1 cellular context compared by ENCODE assay signal in the genomic region with DNA sequence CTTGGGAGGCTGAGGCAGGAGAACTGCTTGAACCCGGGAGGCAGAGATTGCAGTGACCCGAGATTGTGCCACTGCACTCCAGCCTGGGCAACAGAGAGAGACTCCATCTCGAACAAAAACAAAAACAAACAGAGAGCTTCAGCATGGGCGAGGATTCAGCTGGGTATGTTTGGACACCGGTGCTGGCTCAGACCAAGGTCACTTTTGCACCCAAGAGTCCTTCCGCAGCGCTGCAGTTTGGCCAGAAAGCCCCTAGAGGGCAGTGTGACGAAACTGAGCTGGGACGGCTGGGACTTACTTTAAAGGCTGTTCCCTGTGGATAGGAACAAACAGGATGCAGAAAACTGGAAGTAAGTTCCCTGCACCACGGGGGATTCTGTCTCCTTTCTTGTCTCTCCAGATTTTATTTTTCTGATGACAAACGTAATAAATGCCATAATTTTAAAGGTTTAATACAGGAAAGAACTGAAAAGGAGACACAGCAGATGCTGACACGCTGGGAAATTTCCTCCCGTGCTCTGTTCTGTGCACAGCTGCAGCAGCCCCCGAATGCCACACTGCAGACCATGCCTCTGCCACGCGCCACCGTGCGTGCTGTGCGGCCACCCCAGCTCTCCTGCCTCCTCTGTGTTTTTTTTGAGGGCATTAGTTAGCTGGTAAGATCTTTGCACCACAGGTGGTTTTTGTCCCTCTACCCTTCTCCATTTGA.
TF ChIP-seq lines count a peak whose summit lies in the region.

No MANE protein-coding gene starts in this region.

TF ChIP-seq in HepG2, 621 proteins besides CTCF, POLR2A, EP300 and RAD21 (continued from another document and continues in another):
- TF ChIP-seq ARNTL (CRISPR knock-in tag; IDR thresholded peaks at IDR 0.05) (no peak; the same call in 1 of the 2 replicates), GATAD2A (CRISPR knock-in tag; IDR thresholded peaks at IDR 0.05) (peak; percentile 75), SOX6 (IDR thresholded peaks at IDR 0.05) (no peak), SOX6 (CRISPR knock-in tag; IDR thresholded peaks at IDR 0.05) (peak; percentile 68; the same call in 1 of the 2 replicates), HOXA5 (CRISPR knock-in tag; IDR thresholded peaks at IDR 0.05) (peak; percentile 52; the same call in 1 of the 2 replicates), ZNF549 (CRISPR knock-in tag; IDR thresholded peaks at IDR 0.05) (no peak), SIN3A (IDR thresholded peaks at IDR 0.05; ENCODE audit: borderline replicate concordance, low read depth, low read length) (no peak), KLF16 (CRISPR knock-in tag; IDR thresholded peaks at IDR 0.05) (peak in 1 of 2 experiments; percentile 65; a peak in 1 of 4 replicates), SIX4 (CRISPR knock-in tag; IDR thresholded peaks at IDR 0.05) (no peak), SOX13 (IDR thresholded peaks at IDR 0.05) (no peak), SOX13 (CRISPR knock-in tag; conservative IDR thresholded peaks at IDR 0.05 in 1 of 2, IDR thresholded peaks at IDR 0.05 in 1 of 2) (peak in 1 of 2 experiments; percentile 46; a peak in 1 of 4 replicates), SOX5 (CRISPR knock-in tag; IDR thresholded peaks at IDR 0.05; ENCODE audit: borderline replicate concordance) (peak; percentile 70; the same call in 1 of the 2 replicates), ZNF121 (CRISPR knock-in tag; IDR thresholded peaks at IDR 0.05) (peak; percentile 99), FOXC1 (CRISPR knock-in tag; IDR thresholded peaks at IDR 0.05; ENCODE audit: borderline replicate concordance) (peak; percentile 84; the same call in 1 of the 2 replicates), CENPT (CRISPR knock-in tag; IDR thresholded peaks at IDR 0.05; ENCODE audit: low read depth) (no peak), ZNF253 (CRISPR knock-in tag; IDR thresholded peaks at IDR 0.05; ENCODE audit: borderline replicate concordance) (no peak), ZNF547 (CRISPR knock-in tag; IDR thresholded peaks at IDR 0.05) (no peak), ZSCAN31 (CRISPR knock-in tag; IDR thresholded peaks at IDR 0.05; ENCODE audit: low read depth) (no peak), NKX3-1 (CRISPR knock-in tag; IDR thresholded peaks at IDR 0.05) (peak; percentile 45; the same call in 1 of the 2 replicates), FOXM1 (CRISPR knock-in tag; IDR thresholded peaks at IDR 0.05) (no peak), PCBP2 (optimal IDR thresholded peaks at IDR 0.05; ENCODE audit: low read depth, low read length, poor library complexity, severe bottlenecking) (no peak), ONECUT2 (CRISPR knock-in tag; IDR thresholded peaks at IDR 0.05) (0 out of 2 replicates have a peak, but pooled peaks have one; percentile 39), RFX5 (IDR thresholded peaks at IDR 0.05; ENCODE audit: low read depth, low read length) (no peak), ZNF557 (CRISPR knock-in tag; IDR thresholded peaks at IDR 0.05) (no peak)
- TF ChIP-seq, protein P1, sequence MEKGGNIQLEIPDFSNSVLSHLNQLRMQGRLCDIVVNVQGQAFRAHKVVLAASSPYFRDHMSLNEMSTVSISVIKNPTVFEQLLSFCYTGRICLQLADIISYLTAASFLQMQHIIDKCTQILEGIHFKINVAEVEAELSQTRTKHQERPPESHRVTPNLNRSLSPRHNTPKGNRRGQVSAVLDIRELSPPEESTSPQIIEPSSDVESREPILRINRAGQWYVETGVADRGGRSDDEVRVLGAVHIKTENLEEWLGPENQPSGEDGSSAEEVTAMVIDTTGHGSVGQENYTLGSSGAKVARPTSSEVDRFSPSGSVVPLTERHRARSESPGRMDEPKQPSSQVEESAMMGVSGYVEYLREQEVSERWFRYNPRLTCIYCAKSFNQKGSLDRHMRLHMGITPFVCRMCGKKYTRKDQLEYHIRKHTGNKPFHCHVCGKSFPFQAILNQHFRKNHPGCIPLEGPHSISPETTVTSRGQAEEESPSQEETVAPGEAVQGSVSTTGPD (CRISPR knock-in tag; IDR thresholded peaks at IDR 0.05), result no peak
- TF ChIP-seq, protein P2, sequence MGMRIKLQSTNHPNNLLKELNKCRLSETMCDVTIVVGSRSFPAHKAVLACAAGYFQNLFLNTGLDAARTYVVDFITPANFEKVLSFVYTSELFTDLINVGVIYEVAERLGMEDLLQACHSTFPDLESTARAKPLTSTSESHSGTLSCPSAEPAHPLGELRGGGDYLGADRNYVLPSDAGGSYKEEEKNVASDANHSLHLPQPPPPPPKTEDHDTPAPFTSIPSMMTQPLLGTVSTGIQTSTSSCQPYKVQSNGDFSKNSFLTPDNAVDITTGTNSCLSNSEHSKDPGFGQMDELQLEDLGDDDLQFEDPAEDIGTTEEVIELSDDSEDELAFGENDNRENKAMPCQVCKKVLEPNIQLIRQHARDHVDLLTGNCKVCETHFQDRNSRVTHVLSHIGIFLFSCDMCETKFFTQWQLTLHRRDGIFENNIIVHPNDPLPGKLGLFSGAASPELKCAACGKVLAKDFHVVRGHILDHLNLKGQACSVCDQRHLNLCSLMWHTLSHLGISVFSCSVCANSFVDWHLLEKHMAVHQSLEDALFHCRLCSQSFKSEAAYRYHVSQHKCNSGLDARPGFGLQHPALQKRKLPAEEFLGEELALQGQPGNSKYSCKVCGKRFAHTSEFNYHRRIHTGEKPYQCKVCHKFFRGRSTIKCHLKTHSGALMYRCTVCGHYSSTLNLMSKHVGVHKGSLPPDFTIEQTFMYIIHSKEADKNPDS (CRISPR knock-in tag; IDR thresholded peaks at IDR 0.05), result peak; percentile 48; the same call in 1 of the 2 replicates
- TF ChIP-seq, protein P3, sequence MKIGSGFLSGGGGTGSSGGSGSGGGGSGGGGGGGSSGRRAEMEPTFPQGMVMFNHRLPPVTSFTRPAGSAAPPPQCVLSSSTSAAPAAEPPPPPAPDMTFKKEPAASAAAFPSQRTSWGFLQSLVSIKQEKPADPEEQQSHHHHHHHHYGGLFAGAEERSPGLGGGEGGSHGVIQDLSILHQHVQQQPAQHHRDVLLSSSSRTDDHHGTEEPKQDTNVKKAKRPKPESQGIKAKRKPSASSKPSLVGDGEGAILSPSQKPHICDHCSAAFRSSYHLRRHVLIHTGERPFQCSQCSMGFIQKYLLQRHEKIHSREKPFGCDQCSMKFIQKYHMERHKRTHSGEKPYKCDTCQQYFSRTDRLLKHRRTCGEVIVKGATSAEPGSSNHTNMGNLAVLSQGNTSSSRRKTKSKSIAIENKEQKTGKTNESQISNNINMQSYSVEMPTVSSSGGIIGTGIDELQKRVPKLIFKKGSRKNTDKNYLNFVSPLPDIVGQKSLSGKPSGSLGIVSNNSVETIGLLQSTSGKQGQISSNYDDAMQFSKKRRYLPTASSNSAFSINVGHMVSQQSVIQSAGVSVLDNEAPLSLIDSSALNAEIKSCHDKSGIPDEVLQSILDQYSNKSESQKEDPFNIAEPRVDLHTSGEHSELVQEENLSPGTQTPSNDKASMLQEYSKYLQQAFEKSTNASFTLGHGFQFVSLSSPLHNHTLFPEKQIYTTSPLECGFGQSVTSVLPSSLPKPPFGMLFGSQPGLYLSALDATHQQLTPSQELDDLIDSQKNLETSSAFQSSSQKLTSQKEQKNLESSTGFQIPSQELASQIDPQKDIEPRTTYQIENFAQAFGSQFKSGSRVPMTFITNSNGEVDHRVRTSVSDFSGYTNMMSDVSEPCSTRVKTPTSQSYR (CRISPR knock-in tag; IDR thresholded peaks at IDR 0.05; ENCODE audit: borderline replicate concordance), result no peak
- TF ChIP-seq, protein P4, sequence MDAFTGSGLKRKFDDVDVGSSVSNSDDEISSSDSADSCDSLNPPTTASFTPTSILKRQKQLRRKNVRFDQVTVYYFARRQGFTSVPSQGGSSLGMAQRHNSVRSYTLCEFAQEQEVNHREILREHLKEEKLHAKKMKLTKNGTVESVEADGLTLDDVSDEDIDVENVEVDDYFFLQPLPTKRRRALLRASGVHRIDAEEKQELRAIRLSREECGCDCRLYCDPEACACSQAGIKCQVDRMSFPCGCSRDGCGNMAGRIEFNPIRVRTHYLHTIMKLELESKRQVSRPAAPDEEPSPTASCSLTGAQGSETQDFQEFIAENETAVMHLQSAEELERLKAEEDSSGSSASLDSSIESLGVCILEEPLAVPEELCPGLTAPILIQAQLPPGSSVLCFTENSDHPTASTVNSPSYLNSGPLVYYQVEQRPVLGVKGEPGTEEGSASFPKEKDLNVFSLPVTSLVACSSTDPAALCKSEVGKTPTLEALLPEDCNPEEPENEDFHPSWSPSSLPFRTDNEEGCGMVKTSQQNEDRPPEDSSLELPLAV (CRISPR knock-in tag; conservative IDR thresholded peaks at IDR 0.05; ENCODE audit: low read depth), result no peak
- TF ChIP-seq, protein P5, sequence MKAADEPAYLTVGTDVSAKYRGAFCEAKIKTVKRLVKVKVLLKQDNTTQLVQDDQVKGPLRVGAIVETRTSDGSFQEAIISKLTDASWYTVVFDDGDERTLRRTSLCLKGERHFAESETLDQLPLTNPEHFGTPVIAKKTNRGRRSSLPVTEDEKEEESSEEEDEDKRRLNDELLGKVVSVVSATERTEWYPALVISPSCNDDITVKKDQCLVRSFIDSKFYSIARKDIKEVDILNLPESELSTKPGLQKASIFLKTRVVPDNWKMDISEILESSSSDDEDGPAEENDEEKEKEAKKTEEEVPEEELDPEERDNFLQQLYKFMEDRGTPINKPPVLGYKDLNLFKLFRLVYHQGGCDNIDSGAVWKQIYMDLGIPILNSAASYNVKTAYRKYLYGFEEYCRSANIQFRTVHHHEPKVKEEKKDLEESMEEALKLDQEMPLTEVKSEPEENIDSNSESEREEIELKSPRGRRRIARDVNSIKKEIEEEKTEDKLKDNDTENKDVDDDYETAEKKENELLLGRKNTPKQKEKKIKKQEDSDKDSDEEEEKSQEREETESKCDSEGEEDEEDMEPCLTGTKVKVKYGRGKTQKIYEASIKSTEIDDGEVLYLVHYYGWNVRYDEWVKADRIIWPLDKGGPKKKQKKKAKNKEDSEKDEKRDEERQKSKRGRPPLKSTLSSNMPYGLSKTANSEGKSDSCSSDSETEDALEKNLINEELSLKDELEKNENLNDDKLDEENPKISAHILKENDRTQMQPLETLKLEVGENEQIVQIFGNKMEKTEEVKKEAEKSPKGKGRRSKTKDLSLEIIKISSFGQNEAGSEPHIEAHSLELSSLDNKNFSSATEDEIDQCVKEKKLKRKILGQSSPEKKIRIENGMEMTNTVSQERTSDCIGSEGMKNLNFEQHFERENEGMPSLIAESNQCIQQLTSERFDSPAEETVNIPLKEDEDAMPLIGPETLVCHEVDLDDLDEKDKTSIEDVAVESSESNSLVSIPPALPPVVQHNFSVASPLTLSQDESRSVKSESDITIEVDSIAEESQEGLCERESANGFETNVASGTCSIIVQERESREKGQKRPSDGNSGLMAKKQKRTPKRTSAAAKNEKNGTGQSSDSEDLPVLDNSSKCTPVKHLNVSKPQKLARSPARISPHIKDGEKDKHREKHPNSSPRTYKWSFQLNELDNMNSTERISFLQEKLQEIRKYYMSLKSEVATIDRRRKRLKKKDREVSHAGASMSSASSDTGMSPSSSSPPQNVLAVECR (CRISPR knock-in tag; IDR thresholded peaks at IDR 0.05; ENCODE audit: borderline replicate concordance), result peak; percentile 65; the same call in 1 of the 2 replicates
- TF ChIP-seq, protein P6, sequence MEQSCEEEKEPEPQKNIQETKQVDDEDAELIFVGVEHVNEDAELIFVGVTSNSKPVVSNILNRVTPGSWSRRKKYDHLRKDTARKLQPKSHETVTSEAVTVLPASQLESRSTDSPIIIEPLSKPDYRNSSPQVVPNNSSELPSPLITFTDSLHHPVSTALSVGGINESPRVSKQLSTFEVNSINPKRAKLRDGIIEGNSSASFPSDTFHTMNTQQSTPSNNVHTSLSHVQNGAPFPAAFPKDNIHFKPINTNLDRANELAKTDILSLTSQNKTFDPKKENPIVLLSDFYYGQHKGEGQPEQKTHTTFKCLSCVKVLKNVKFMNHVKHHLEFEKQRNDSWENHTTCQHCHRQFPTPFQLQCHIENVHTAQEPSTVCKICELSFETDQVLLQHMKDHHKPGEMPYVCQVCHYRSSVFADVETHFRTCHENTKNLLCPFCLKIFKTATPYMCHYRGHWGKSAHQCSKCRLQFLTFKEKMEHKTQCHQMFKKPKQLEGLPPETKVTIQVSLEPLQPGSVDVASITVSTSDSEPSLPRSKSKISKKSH (CRISPR knock-in tag; IDR thresholded peaks at IDR 0.05; ENCODE audit: borderline replicate concordance), result no peak
- TF ChIP-seq, protein P7, sequence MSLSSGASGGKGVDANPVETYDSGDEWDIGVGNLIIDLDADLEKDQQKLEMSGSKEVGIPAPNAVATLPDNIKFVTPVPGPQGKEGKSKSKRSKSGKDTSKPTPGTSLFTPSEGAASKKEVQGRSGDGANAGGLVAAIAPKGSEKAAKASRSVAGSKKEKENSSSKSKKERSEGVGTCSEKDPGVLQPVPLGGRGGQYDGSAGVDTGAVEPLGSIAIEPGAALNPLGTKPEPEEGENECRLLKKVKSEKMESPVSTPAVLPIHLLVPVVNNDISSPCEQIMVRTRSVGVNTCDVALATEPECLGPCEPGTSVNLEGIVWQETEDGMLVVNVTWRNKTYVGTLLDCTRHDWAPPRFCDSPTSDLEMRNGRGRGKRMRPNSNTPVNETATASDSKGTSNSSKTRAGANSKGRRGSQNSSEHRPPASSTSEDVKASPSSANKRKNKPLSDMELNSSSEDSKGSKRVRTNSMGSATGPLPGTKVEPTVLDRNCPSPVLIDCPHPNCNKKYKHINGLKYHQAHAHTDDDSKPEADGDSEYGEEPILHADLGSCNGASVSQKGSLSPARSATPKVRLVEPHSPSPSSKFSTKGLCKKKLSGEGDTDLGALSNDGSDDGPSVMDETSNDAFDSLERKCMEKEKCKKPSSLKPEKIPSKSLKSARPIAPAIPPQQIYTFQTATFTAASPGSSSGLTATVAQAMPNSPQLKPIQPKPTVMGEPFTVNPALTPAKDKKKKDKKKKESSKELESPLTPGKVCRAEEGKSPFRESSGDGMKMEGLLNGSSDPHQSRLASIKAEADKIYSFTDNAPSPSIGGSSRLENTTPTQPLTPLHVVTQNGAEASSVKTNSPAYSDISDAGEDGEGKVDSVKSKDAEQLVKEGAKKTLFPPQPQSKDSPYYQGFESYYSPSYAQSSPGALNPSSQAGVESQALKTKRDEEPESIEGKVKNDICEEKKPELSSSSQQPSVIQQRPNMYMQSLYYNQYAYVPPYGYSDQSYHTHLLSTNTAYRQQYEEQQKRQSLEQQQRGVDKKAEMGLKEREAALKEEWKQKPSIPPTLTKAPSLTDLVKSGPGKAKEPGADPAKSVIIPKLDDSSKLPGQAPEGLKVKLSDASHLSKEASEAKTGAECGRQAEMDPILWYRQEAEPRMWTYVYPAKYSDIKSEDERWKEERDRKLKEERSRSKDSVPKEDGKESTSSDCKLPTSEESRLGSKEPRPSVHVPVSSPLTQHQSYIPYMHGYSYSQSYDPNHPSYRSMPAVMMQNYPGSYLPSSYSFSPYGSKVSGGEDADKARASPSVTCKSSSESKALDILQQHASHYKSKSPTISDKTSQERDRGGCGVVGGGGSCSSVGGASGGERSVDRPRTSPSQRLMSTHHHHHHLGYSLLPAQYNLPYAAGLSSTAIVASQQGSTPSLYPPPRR (CRISPR knock-in tag; IDR thresholded peaks at IDR 0.05; ENCODE audit: borderline replicate concordance), result peak; percentile 21; the same call in 1 of the 2 replicates
- TF ChIP-seq, protein P8, sequence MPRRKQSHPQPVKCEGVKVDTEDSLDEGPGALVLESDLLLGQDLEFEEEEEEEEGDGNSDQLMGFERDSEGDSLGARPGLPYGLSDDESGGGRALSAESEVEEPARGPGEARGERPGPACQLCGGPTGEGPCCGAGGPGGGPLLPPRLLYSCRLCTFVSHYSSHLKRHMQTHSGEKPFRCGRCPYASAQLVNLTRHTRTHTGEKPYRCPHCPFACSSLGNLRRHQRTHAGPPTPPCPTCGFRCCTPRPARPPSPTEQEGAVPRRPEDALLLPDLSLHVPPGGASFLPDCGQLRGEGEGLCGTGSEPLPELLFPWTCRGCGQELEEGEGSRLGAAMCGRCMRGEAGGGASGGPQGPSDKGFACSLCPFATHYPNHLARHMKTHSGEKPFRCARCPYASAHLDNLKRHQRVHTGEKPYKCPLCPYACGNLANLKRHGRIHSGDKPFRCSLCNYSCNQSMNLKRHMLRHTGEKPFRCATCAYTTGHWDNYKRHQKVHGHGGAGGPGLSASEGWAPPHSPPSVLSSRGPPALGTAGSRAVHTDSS (CRISPR knock-in tag; conservative IDR thresholded peaks at IDR 0.05), result no peak
- TF ChIP-seq, protein P9, sequence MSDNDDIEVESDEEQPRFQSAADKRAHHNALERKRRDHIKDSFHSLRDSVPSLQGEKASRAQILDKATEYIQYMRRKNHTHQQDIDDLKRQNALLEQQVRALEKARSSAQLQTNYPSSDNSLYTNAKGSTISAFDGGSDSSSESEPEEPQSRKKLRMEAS (IDR thresholded peaks at IDR 0.05), result 0 out of 2 replicates have a peak, but pooled peaks have one; percentile 35
